Comparison of ENCODE assay signal across 18 cellular contexts in genomic region chr20:33896509-33896908, GRCh38.
DNase-seq lines count a peak whose midpoint lies in the region; ATAC-seq and TF ChIP-seq lines count a peak whose summit lies in the region.
"Had no signal": no experiment of that assay in that cellular context is flagged by ENCODE, and none has a peak within 500 bp of the region (broad histone marks: within the 10 kb centered on the region; RNA-seq: fewer than 3 reads in every experiment).

No MANE protein-coding gene starts in this region.

- ATAC-seq in HG03565 (IDR thresholded peaks at IDR 0.05; ENCODE audit: unreplicated experiment), result no peak
- no peak for ATAC-seq in GM18520 (IDR thresholded peaks at IDR 0.05; ENCODE audit: unreplicated experiment)
- ATAC-seq: activated CD8-positive, alpha-beta T cell treated with anti-CD3 and anti-CD28 coated beads for 36 hours; T-cell had no signal

- H4K8ac ChIP-seq in mesenchymal stem cell (ENCODE audit: low read length), result peak overlapping the region; percentile 12

- H3K23ac ChIP-seq in mesenchymal stem cell (ENCODE audit: low read length in 2 of 2), result no peak overlapping the region

- no peak overlapping the region for H3K4ac ChIP-seq in mesenchymal stem cell (ENCODE audit: low read depth in 1 of 2, low read length in 2 of 2)

- no peak for TF ChIP-seq CTCF in astrocyte of the spinal cord (IDR thresholded peaks at IDR 0.05; ENCODE audit: low read depth, low read length)

- H2BK5ac ChIP-seq in mesenchymal stem cell (ENCODE audit: low read depth, low read length, poor library complexity, severe bottlenecking), result no peak overlapping the region

- TF ChIP-seq EP300 in Ishikawa (IDR thresholded peaks at IDR 0.05; ENCODE audit: borderline replicate concordance), result no peak

- H3K9me3 ChIP-seq in BLaER1 treated with 17β-estradiol and CSF1 and Interleukin-3, amounts not matched to agents 10 nM and 100 nM (replicated peaks in 1 of 11), result peaks cover 0 to 10% (median 7%) of the 10 kb centered on the region in 11 experiments; a peak in 10 of 22 replicates
- H3K9me3 ChIP-seq in mesenchymal stem cell (ENCODE audit: control insufficient read depth, low read length), result no peaks in the 10 kb centered on the region

- H3K27ac ChIP-seq in BLaER1 treated with 17β-estradiol and CSF1 and Interleukin-3, amounts not matched to agents 10 nM and 100 nM, result no peak overlapping the region
- no peak overlapping the region for H3K27ac ChIP-seq in mesenchymal stem cell (ENCODE audit: low read length, poor library complexity, severe bottlenecking)
- H3K27ac ChIP-seq: epithelial cell of prostate, hepatocyte had no signal

- no peak for TF ChIP-seq RAD21 in Ishikawa (IDR thresholded peaks at IDR 0.05; ENCODE audit: low read depth)

- H3K18ac ChIP-seq in mesenchymal stem cell (ENCODE audit: low read depth in 1 of 2, low read length in 2 of 2), result peak overlapping the region in 1 of 2 experiments; percentile 1

- in situ Hi-C loops in astrocyte of the spinal cord (cut with HindIII; ENCODE audit: low sequenced_read_pairs), result no loop called here

- H2AK5ac ChIP-seq in mesenchymal stem cell (ENCODE audit: low read length, severe bottlenecking), result no peak overlapping the region

- H2BK15ac ChIP-seq in mesenchymal stem cell (ENCODE audit: low read depth, poor library complexity, severe bottlenecking), result no peak overlapping the region

- H3K79me1 ChIP-seq in mesenchymal stem cell (replicated peaks; ENCODE audit: low read length, poor library complexity, severe bottlenecking), result no peaks in the 10 kb centered on the region

- H2AFZ ChIP-seq in mesenchymal stem cell (ENCODE audit: low read depth, low read length), result no peak overlapping the region
- H2AFZ ChIP-seq: hepatocyte had no signal

- H3K36me3 ChIP-seq in BLaER1 treated with 17β-estradiol and CSF1 and Interleukin-3, amounts not matched to agents 10 nM and 100 nM, result no peaks in the 10 kb centered on the region
- H3K36me3 ChIP-seq in mesenchymal stem cell (ENCODE audit: control insufficient read depth in 1 of 2, insufficient read depth in 2 of 2, low read depth in 1 of 2, low read length in 2 of 2), result no peaks in the 10 kb centered on the region

- H3K14ac ChIP-seq in mesenchymal stem cell (ENCODE audit: low read length in 2 of 2), result no peak overlapping the region

- peak overlapping the region in 7 of 11 experiments; percentile 4 to 23 (median 20); a peak in 8 of 22 replicates for H3K4me2 ChIP-seq in BLaER1 treated with 17β-estradiol and CSF1 and Interleukin-3, amounts not matched to agents 10 nM and 100 nM
- no peak overlapping the region for H3K4me2 ChIP-seq in mesenchymal stem cell (ENCODE audit: low read length, poor library complexity, severe bottlenecking)
- H3K4me2 ChIP-seq: hepatocyte had no signal

- no peak overlapping the region for H2BK12ac ChIP-seq in mesenchymal stem cell (ENCODE audit: low read length in 2 of 2)

- no peaks in the 10 kb centered on the region for H4K20me1 ChIP-seq in BLaER1 treated with 17β-estradiol and CSF1 and Interleukin-3, amounts not matched to agents 10 nM and 100 nM

- DNase-seq in astrocyte of the spinal cord (ENCODE audit: low read depth, low spot score) (peak; percentile 62), mesenchymal stem cell (peak; percentile 55), NCI-H82 treated with DMSO at 0.1 percent for 48 hours (lab: John Stamatoyannopoulos, UW; ENCODE audit: unreplicated experiment) (no peak), NCI-H526 (lab: John Stamatoyannopoulos, UW) (no peak)
- DNase-seq: activated CD8-positive, alpha-beta T cell treated with anti-CD3 and anti-CD28 coated beads for 36 hours; activated T-cell treated with anti-CD3 and anti-CD28 coated beads, Interleukin-2, amount 50 U/mL, for 48 hours; cortex of kidney; DMS153; NCI-H2107; NK-92 treated with Interleukin-12 subunit alpha and Interleukin-12 subunit beta, amount 100 ng/mL, for 24 hours; nucleus accumbens; T-cell had no signal

- no peak overlapping the region for H4K91ac ChIP-seq in mesenchymal stem cell (ENCODE audit: low read length)

- peaks cover 0 to 18% (median 6%) of the 10 kb centered on the region in 10 experiments; a peak in 9 of 20 replicates for H3K4me1 ChIP-seq in BLaER1 treated with 17β-estradiol and CSF1 and Interleukin-3, amounts not matched to agents 10 nM and 100 nM
- peaks cover 3% of the 10 kb centered on the region for H3K4me1 ChIP-seq in mesenchymal stem cell (ENCODE audit: control insufficient read depth, insufficient read depth, low read depth, low read length)

- WGBS in mesenchymal stem cell, result 49% methylated on average over 2 of the region's 4 CpGs

- H3K9ac ChIP-seq in BLaER1 treated with 17β-estradiol and CSF1 and Interleukin-3, amounts not matched to agents 10 nM and 100 nM, result no peak overlapping the region
- no peak overlapping the region for H3K9ac ChIP-seq in mesenchymal stem cell (ENCODE audit: low read length)

- H3K4me3 ChIP-seq in BLaER1 treated with 17β-estradiol and CSF1 and Interleukin-3, amounts not matched to agents 10 nM and 100 nM, result no peak overlapping the region
- H3K4me3 ChIP-seq in astrocyte of the spinal cord (ENCODE audit: low read depth, low read length) (no peak overlapping the region), mesenchymal stem cell (ENCODE audit: insufficient read depth in 1 of 2, low read depth in 1 of 2, low read length in 2 of 2) (no peak overlapping the region)
- H3K4me3 ChIP-seq: hepatocyte had no signal

- no peak overlapping the region for H2BK120ac ChIP-seq in mesenchymal stem cell (ENCODE audit: low read depth, low read length)

- H3K27me3 ChIP-seq in BLaER1 treated with 17β-estradiol and CSF1 and Interleukin-3, amounts not matched to agents 10 nM and 100 nM, result no peaks in the 10 kb centered on the region
- peaks cover 12 to 50% of the 10 kb centered on the region in 2 experiments for H3K27me3 ChIP-seq in mesenchymal stem cell (ENCODE audit: control insufficient read depth in 1 of 2, insufficient read depth in 1 of 2, low read length in 2 of 2)
- H3K27me3 ChIP-seq: hepatocyte had no signal

TF ChIP-seq in Ishikawa, 13 proteins besides CTCF, POLR2A, EP300 and RAD21:
- TF ChIP-seq FOXM1 (IDR thresholded peaks at IDR 0.05; ENCODE audit: borderline replicate concordance, low read depth), result 0 out of 2 replicates have a peak, but pooled peaks have one; percentile 21
- TF ChIP-seq NFIC (IDR thresholded peaks at IDR 0.05), result peak; percentile 75
- TF ChIP-seq REST (IDR thresholded peaks at IDR 0.05; ENCODE audit: low read depth), result no peak
- TF ChIP-seq TCF12 (IDR thresholded peaks at IDR 0.05; ENCODE audit: low read depth), result no peak
- no peak for TF ChIP-seq EGR1 (IDR thresholded peaks at IDR 0.05)
- no peak for TF ChIP-seq TAF1 (IDR thresholded peaks at IDR 0.05; ENCODE audit: low read depth)

Comparison
In these comparisons a context has a peak if more than half of its experiments do, and no peak if none do; other contexts are left out.
1. DNase-seq: peak in astrocyte of the spinal cord (single experiment) and mesenchymal stem cell (single experiment); none in NCI-H82 treated with DMSO at 0.1 percent for 48 hours (single experiment) and NCI-H526 (0 of 2).